In genomic region chr12:78096909-78097597, GRCh38 we compare ENCODE assay signal across 1 cellular context.
TF ChIP-seq lines count a peak whose summit lies in the region.

No MANE protein-coding gene starts in this region.

TF ChIP-seq in HCT116, 20 proteins besides CTCF, POLR2A, EP300 and RAD21 (continued from another document):
- TF ChIP-seq REST (IDR thresholded peaks at IDR 0.05; ENCODE audit: low read depth) (no peak), TCF7L2 (IDR thresholded peaks at IDR 0.05; ENCODE audit: borderline replicate concordance, extremely low read depth, insufficient read depth, insufficient read length) (no peak), EZH2 (IDR thresholded peaks at IDR 0.05) (no peak), MAX (IDR thresholded peaks at IDR 0.05) (no peak), ZNF274 (IDR thresholded peaks at IDR 0.05; ENCODE audit: low read depth, low read length) (no peak), EZH2phosphoT487 (IDR thresholded peaks at IDR 0.05; ENCODE audit: borderline replicate concordance) (no peak), FOSL1 (IDR thresholded peaks at IDR 0.05; ENCODE audit: low read depth) (no peak)
